Comparison of ENCODE assay signal across 27 cellular contexts in the genomic region with DNA sequence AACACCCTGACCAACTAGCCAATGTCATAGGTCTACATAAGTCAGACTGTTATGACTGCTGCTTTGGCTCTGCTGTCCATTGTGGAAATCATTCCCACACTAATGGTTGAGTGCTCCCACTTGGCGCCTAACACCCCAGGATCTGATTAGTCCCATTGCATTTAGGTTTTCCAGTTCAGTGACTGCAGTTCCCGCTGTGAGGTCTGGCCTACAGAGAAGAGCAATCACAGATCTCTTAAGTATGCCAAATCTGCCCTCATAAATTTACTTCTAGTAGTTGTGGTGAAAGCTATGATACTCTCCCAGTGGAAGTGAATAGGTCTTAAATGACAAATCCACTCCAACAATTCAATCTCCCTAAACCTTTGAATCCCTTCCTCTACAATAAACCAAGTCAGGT.
"Had no signal": no experiment of that assay in that cellular context is flagged by ENCODE, and none has a peak within 500 bp of the region (broad histone marks: within the 10 kb centered on the region; RNA-seq: fewer than 3 reads in every experiment).

No MANE protein-coding gene starts in this region.

- H3K4me3 Mint-ChIP-seq: activated naive CD8-positive, alpha-beta T cell treated with anti-CD3 and anti-CD28 coated beads for 36 hours; activated T-cell treated with anti-CD3 and anti-CD28 coated beads, Interleukin-2, amount 50 U/mL, for 24 hours; immature natural killer cell; mesothelial cell of epicardium; naive B cell; nephron progenitor cell; T-helper 17 cell; WTC11 had no signal

- DNase-seq: activated CD4-positive, alpha-beta T cell treated with anti-CD3 and anti-CD28 coated beads for 1 hour; activated CD4-positive, alpha-beta T cell treated with anti-CD3 and anti-CD28 coated beads, Interleukin-2, amount 50 U/mL, for 4 hours; activated CD8-positive, alpha-beta memory T cell treated with anti-CD3 and anti-CD28 coated beads, Interleukin-2, amount 50 U/mL, for 48 hours; activated gamma-delta T cell treated with Interleukin-2 at 50 U/mL for 16 hours; activated naive CD8-positive, alpha-beta T cell treated with anti-CD3 and anti-CD28 coated beads for 36 hours; activated T-cell treated with anti-CD3 and anti-CD28 coated beads, Interleukin-2, amount 50 U/mL, for 24 hours; adrenal gland; aorta; body of pancreas; cerebellar nuclear complex; dorsolateral prefrontal cortex; effector memory CD4-positive, alpha-beta T cell; erythroblast; gastrocnemius medialis; hippocampal formation; immature natural killer cell; kidney; naive B cell; nephron progenitor cell; right lobe of liver; stimulated activated CD4-positive, alpha-beta T cell treated with anti-CD3 and anti-CD28 coated beads, Interleukin-2, amount 100 ng/mL, for 48 hours; stimulated activated naive CD4-positive, alpha-beta T cell treated with Interleukin-2 at 50 U/mL for 16 hours; T-helper 17 cell; T1000; trophoblast cell had no signal

- H3K4me1 Mint-ChIP-seq: immature natural killer cell, naive B cell, nephron progenitor cell, WTC11 had no signal

- H3K27me3 Mint-ChIP-seq: activated naive CD8-positive, alpha-beta T cell treated with anti-CD3 and anti-CD28 coated beads for 36 hours; activated T-cell treated with anti-CD3 and anti-CD28 coated beads, Interleukin-2, amount 50 U/mL, for 24 hours; T-helper 17 cell had no signal

- H3K36me3 Mint-ChIP-seq: immature natural killer cell, naive B cell, WTC11 had no signal

- H3K27ac Mint-ChIP-seq: activated naive CD8-positive, alpha-beta T cell treated with anti-CD3 and anti-CD28 coated beads for 36 hours; activated T-cell treated with anti-CD3 and anti-CD28 coated beads, Interleukin-2, amount 50 U/mL, for 24 hours; immature natural killer cell; mesothelial cell of epicardium; naive B cell; nephron progenitor cell; T-helper 17 cell; WTC11 had no signal

- ATAC-seq: body of pancreas, gastrocnemius medialis, right lobe of liver, T-helper 17 cell, WTC11 had no signal
